ENCODE assay signal across 1 cellular context in genomic region chr6:35381132-35381531, GRCh38.
TF ChIP-seq lines count a peak whose summit lies in the region.

No MANE protein-coding gene starts in this region.

TF ChIP-seq in WTC11, 78 proteins besides CTCF, POLR2A, EP300 and RAD21 (continued from another document):
- TF ChIP-seq ZNF425 (CRISPR knock-in tag; conservative IDR thresholded peaks at IDR 0.05) (no peak), CBFB (CRISPR knock-in tag; IDR thresholded peaks at IDR 0.05; ENCODE audit: low read depth) (no peak)
